ENCODE assay signal across 23 cellular contexts in genomic region chr14:105980224-105980623, GRCh38.
DNase-seq lines count a peak whose midpoint lies in the region; ATAC-seq, FAIRE-seq and TF ChIP-seq lines count a peak whose summit lies in the region.
"Had no signal": no experiment of that assay in that cellular context is flagged by ENCODE, and none has a peak within 500 bp of the region (broad histone marks: within the 10 kb centered on the region; RNA-seq: fewer than 3 reads in every experiment).

No MANE protein-coding gene starts in this region.

- no peak for TF ChIP-seq CTCF in esophagus muscularis mucosa (IDR thresholded peaks at IDR 0.05)
- TF ChIP-seq CTCF in left lung (IDR thresholded peaks at IDR 0.05): no peak

- ATAC-seq in left lung: no peak
- ATAC-seq: naive thymus-derived CD8-positive, alpha-beta T cell had no signal

- FAIRE-seq in HTR-8/SVneo (lab: Jason Lieb, UNC): no peak
- peak; percentile 85 for FAIRE-seq in RCC 7860 (lab: Jason Lieb, UNC)
- no peak for FAIRE-seq in small intestine (lab: Jason Lieb, UNC)
- FAIRE-seq: endometrium, GM12892 had no signal

- no peak for TF ChIP-seq POLR2A in esophagus muscularis mucosa (IDR thresholded peaks at IDR 0.05; ENCODE audit: low read depth)

- intact Hi-C loops in esophagus muscularis mucosa (cut with DNase I): no loop called here
- intact Hi-C loops in left lung (cut with DNase I): no loop called here

- WGBS in esophagus muscularis mucosa: 78% methylated on average over 10 of the region's 10 CpGs
- 68 to 74% (median 70%) methylated on average over 10 of the region's 10 CpGs for WGBS in small intestine, 3 donors

- H3K27ac ChIP-seq in esophagus muscularis mucosa (replicated peaks in 1 of 4): no peak overlapping the region
- no peak overlapping the region for H3K27ac ChIP-seq in left lung
- no peak overlapping the region for H3K27ac ChIP-seq in small intestine (ENCODE audit: low read depth in 1 of 2, low read length in 1 of 2)
- H3K27ac ChIP-seq: suprapubic skin had no signal

- H3K4me3 ChIP-seq in esophagus muscularis mucosa: no peak overlapping the region
- H3K4me3 ChIP-seq in left lung: no peak overlapping the region
- H3K4me3 ChIP-seq in small intestine (ENCODE audit: low read depth in 1 of 2, low read length in 2 of 2): no peak overlapping the region
- H3K4me3 ChIP-seq: smooth muscle cell, suprapubic skin had no signal

- peaks cover 0 to 9% (median 0%) of the 10 kb centered on the region in 4 donors for H3K27me3 ChIP-seq in esophagus muscularis mucosa
- H3K27me3 ChIP-seq in left lung: peaks cover 0 to 13% of the 10 kb centered on the region in 2 donors
- no peaks in the 10 kb centered on the region for H3K27me3 ChIP-seq in small intestine (ENCODE audit: control insufficient read depth in 2 of 2, insufficient read depth in 2 of 2, low read length in 2 of 2)
- H3K27me3 ChIP-seq: suprapubic skin had no signal

- no peak for TF ChIP-seq EP300 in esophagus muscularis mucosa (IDR thresholded peaks at IDR 0.05)

- H3K9me3 ChIP-seq in esophagus muscularis mucosa (no peaks in the 10 kb centered on the region), left lung (no peaks in the 10 kb centered on the region), small intestine (ENCODE audit: control insufficient read depth, low read depth) (no peaks in the 10 kb centered on the region)
- H3K9me3 ChIP-seq: suprapubic skin had no signal

- H3K4me1 ChIP-seq in esophagus muscularis mucosa (no peaks in the 10 kb centered on the region), left lung (no peaks in the 10 kb centered on the region), small intestine (ENCODE audit: control insufficient read depth in 2 of 2, insufficient read depth in 1 of 2, low read depth in 1 of 2, low read length in 1 of 2) (no peaks in the 10 kb centered on the region)
- H3K4me1 ChIP-seq: suprapubic skin had no signal

- H3K36me3 ChIP-seq in esophagus muscularis mucosa (no peaks in the 10 kb centered on the region), left lung (no peaks in the 10 kb centered on the region), small intestine (ENCODE audit: control insufficient read depth in 2 of 2, insufficient read depth in 2 of 2, low read length in 2 of 2) (no peaks in the 10 kb centered on the region)
- H3K36me3 ChIP-seq: suprapubic skin had no signal

- peak; percentile 83 for DNase-seq in DMS 273 treated with DMSO at 0.1 percent for 48 hours (lab: John Stamatoyannopoulos, UW)
- DNase-seq in HTR-8/SVneo (ENCODE audit: insufficient read length, low spot score): peak; percentile 25
- DNase-seq in RCC 7860 (ENCODE audit: low spot score): peak; percentile 86
- DNase-seq in dedifferentiated amniotic fluid mesenchymal stem cell (ENCODE audit: extremely low spot score): peak; percentile 7
- DNase-seq in esophagus muscularis mucosa (ENCODE audit: extremely low spot score): no peak
- DNase-seq in NCI-H526 treated with DMSO at 0.1 percent for 48 hours (lab: John Stamatoyannopoulos, UW): no peak
- DNase-seq in left lung: no peak
- no peak for DNase-seq in small intestine
- DNase-seq: activated CD4-positive, alpha-beta T cell treated with anti-CD3 and anti-CD28 coated beads for 1 hour; activated effector memory CD4-positive, alpha-beta T cell treated with anti-CD3 and anti-CD28 coated beads, Interleukin-2, amount 50 U/mL, for 16 hours; aorta; kidney glomerular epithelial cell; mesenchymal stem cell; naive thymus-derived CD8-positive, alpha-beta T cell; NCI-H2029 treated with DMSO at 0.1 percent for 48 hours; NCI-H524 treated with DMSO at 0.1 percent for 48 hours; posterior cingulate gyrus; stimulated activated CD4-positive, alpha-beta T cell treated with anti-CD3 and anti-CD28 coated beads, Interleukin-4, amount 100 ng/mL, for 24 hours; T1000 had no signal

Comparison
In these comparisons a context has a peak if more than half of its experiments do, and no peak if none do; other contexts are left out.
1. DNase-seq: peak in DMS 273 treated with DMSO at 0.1 percent for 48 hours (single experiment), HTR-8/SVneo (single experiment), RCC 7860 (single experiment) and dedifferentiated amniotic fluid mesenchymal stem cell (single experiment); none in esophagus muscularis mucosa (single experiment), NCI-H526 treated with DMSO at 0.1 percent for 48 hours (single experiment), left lung (0 of 2) and small intestine (single experiment).